ENCODE assay signal across 19 cellular contexts in the genomic region with DNA sequence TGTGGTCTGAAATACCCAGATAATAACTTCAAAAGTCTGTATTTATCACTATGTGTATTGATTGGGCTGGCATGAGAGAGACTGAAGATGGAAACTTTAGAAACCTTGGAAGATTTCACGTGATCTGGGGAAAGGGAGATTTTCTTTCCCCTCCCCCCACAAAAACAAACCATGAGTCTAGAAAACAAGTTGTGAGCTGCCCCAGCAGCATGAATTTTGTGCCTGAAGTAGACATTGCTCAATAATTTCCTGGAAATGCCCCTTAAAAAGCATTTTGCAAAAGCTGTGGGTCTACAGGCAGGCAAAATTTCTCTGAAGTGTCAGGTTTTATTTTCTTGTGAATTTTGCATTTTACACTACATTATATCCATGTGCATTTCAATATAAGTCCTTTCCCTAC.
DNase-seq lines count a peak whose midpoint lies in the region; ATAC-seq and TF ChIP-seq lines count a peak whose summit lies in the region.
"Had no signal": no experiment of that assay in that cellular context is flagged by ENCODE, and none has a peak within 500 bp of the region (broad histone marks: within the 10 kb centered on the region; RNA-seq: fewer than 3 reads in every experiment).

No MANE protein-coding gene starts in this region.

- H3K36me3 ChIP-seq in mammary epithelial cell (ENCODE audit: insufficient read depth, low read length): no peaks in the 10 kb centered on the region
- H3K36me3 ChIP-seq: BLaER1 had no signal

- peaks cover 17% of the 10 kb centered on the region for H3K4me1 ChIP-seq in mammary epithelial cell (ENCODE audit: insufficient read depth, low read length)
- H3K4me1 ChIP-seq: BLaER1, Caco-2 had no signal

- H3K9me3 ChIP-seq in mammary epithelial cell (replicated peaks; ENCODE audit: insufficient read depth, low read length): no peaks in the 10 kb centered on the region
- H3K9me3 ChIP-seq: BLaER1, Caco-2 had no signal

- H3K4me3 ChIP-seq in mammary epithelial cell (replicated peaks in 1 of 3; ENCODE audit: insufficient read depth in 1 of 3, low read depth in 2 of 3, low read length in 3 of 3) (no peak overlapping the region), cardiac fibroblast (replicated peaks in 1 of 2; ENCODE audit: low read depth in 2 of 2, low read length in 2 of 2) (no peak overlapping the region)
- H3K4me3 ChIP-seq: BLaER1 had no signal

- TF ChIP-seq CTCF in mammary epithelial cell (conservative IDR thresholded peaks at IDR 0.05 in 1 of 2, IDR thresholded peaks at IDR 0.05 in 1 of 2; ENCODE audit: extremely low read depth in 1 of 2, insufficient read depth in 1 of 2, low read depth in 1 of 2, low read length in 2 of 2): no peak
- TF ChIP-seq CTCF in MCF 10A (IDR thresholded peaks at IDR 0.05; ENCODE audit: unreplicated experiment): no peak
- no peak for TF ChIP-seq CTCF in cardiac fibroblast (IDR thresholded peaks at IDR 0.05; ENCODE audit: low read depth, low read length)
- no peak for TF ChIP-seq CTCF in progenitor cell of endocrine pancreas (IDR thresholded peaks at IDR 0.05; ENCODE audit: unreplicated experiment)

- 0% methylated on average over 1 of the region's 1 CpG for WGBS in mammary epithelial cell (ENCODE audit: low coverage, missing lambda C conversion rate)

- H3K4me2 ChIP-seq in mammary epithelial cell (ENCODE audit: insufficient read depth, low read depth, low read length): no peak overlapping the region
- H3K4me2 ChIP-seq: BLaER1 had no signal

- H3K79me2 ChIP-seq in mammary epithelial cell (ENCODE audit: insufficient read depth, low read length): no peaks in the 10 kb centered on the region

- no peak overlapping the region for H2AFZ ChIP-seq in mammary epithelial cell (ENCODE audit: low read depth, low read length)

- H3K27ac ChIP-seq in mammary epithelial cell (ENCODE audit: insufficient read depth, low read depth, low read length): no peak overlapping the region
- H3K27ac ChIP-seq: 22Rv1, BLaER1, C4-2B had no signal

- H3K4me3 Mint-ChIP-seq in MCF 10A (ENCODE audit: unreplicated experiment) (no peak overlapping the region), progenitor cell of endocrine pancreas (ENCODE audit: low read depth) (no peak overlapping the region)
- H3K4me3 Mint-ChIP-seq in stimulated activated naive CD8-positive, alpha-beta T cell treated with anti-CD3 and anti-CD28 coated beads, Interleukin-15, amount 100 ng/mL, for 72 hours: no peak overlapping the region
- no peak overlapping the region for H3K4me3 Mint-ChIP-seq in activated naive CD4-positive, alpha-beta T cell treated with anti-CD3 and anti-CD28 coated beads for 36 hours
- H3K4me3 Mint-ChIP-seq: B cell; CD8-positive, alpha-beta T cell had no signal

- H3K4me1 Mint-ChIP-seq in MCF 10A (ENCODE audit: insufficient read depth, unreplicated experiment) (peaks cover 12% of the 10 kb centered on the region), progenitor cell of endocrine pancreas (ENCODE audit: low read depth) (peaks cover 14% of the 10 kb centered on the region)
- no peaks in the 10 kb centered on the region for H3K4me1 Mint-ChIP-seq in stimulated activated naive CD8-positive, alpha-beta T cell treated with anti-CD3 and anti-CD28 coated beads, Interleukin-15, amount 100 ng/mL, for 72 hours
- no peaks in the 10 kb centered on the region for H3K4me1 Mint-ChIP-seq in activated naive CD4-positive, alpha-beta T cell treated with anti-CD3 and anti-CD28 coated beads for 36 hours (ENCODE audit: low read depth)
- H3K4me1 Mint-ChIP-seq: B cell; CD4-positive, CD25-positive, alpha-beta regulatory T cell had no signal

- intact Hi-C loops in mammary epithelial cell (cut with micrococcal nuclease): no loop called here
- intact Hi-C loops in MCF 10A (cut with micrococcal nuclease): no loop called here
- intact Hi-C loops in activated naive CD4-positive, alpha-beta T cell treated with anti-CD3 and anti-CD28 coated beads for 36 hours (cut with micrococcal nuclease): no loop called here

- dilution Hi-C loops in mammary epithelial cell (cut with HindIII; ENCODE audit: low sequenced_read_pairs): no loop called here

- POLR2A ChIA-PET in MCF 10A (lab: Yijun Ruan, JAX): interaction anchor here (1.5 kb wide), 1 partner anchor 12 kb away, joined by 3 read pairs; no protein-coding TSS in a partner anchor

- no peak overlapping the region for H3K27ac Mint-ChIP-seq in MCF 10A (ENCODE audit: low read depth, unreplicated experiment)
- peak overlapping the region; percentile 63 for H3K27ac Mint-ChIP-seq in progenitor cell of endocrine pancreas
- H3K27ac Mint-ChIP-seq in stimulated activated naive CD8-positive, alpha-beta T cell treated with anti-CD3 and anti-CD28 coated beads, Interleukin-15, amount 100 ng/mL, for 72 hours: no peak overlapping the region
- no peak overlapping the region for H3K27ac Mint-ChIP-seq in activated naive CD4-positive, alpha-beta T cell treated with anti-CD3 and anti-CD28 coated beads for 36 hours
- H3K27ac Mint-ChIP-seq: B cell; CD4-positive, CD25-positive, alpha-beta regulatory T cell; CD8-positive, alpha-beta T cell had no signal

- DNase-seq in mammary epithelial cell (peak; percentile 14), MCF 10A (ENCODE audit: unreplicated experiment) (no peak), OCI-M1 (lab: John Stamatoyannopoulos, UW) (peak; percentile 46), cardiac fibroblast (ENCODE audit: low read depth in 2 of 2) (peak; percentile 12 to 55), progenitor cell of endocrine pancreas (ENCODE audit: low spot score, unreplicated experiment) (no peak)
- DNase-seq in stimulated activated naive CD8-positive, alpha-beta T cell treated with anti-CD3 and anti-CD28 coated beads, Interleukin-15, amount 100 ng/mL, for 72 hours: no peak
- DNase-seq in activated naive CD4-positive, alpha-beta T cell treated with anti-CD3 and anti-CD28 coated beads for 36 hours: no peak
- DNase-seq: Caco-2; CD4-positive, CD25-positive, alpha-beta regulatory T cell; CD8-positive, alpha-beta T cell; DMS153; DND-41; H7; HCEC 1CT had no signal

- no peaks in the 10 kb centered on the region for H3K27me3 Mint-ChIP-seq in MCF 10A (ENCODE audit: insufficient read depth, unreplicated experiment)
- H3K27me3 Mint-ChIP-seq in progenitor cell of endocrine pancreas: no peaks in the 10 kb centered on the region
- H3K27me3 Mint-ChIP-seq in stimulated activated naive CD8-positive, alpha-beta T cell treated with anti-CD3 and anti-CD28 coated beads, Interleukin-15, amount 100 ng/mL, for 72 hours: peaks cover 6% of the 10 kb centered on the region
- peaks cover 6% of the 10 kb centered on the region for H3K27me3 Mint-ChIP-seq in activated naive CD4-positive, alpha-beta T cell treated with anti-CD3 and anti-CD28 coated beads for 36 hours (ENCODE audit: low read depth)
- H3K27me3 Mint-ChIP-seq: B cell; CD4-positive, CD25-positive, alpha-beta regulatory T cell had no signal

- CTCF ChIA-PET in mammary epithelial cell (lab: Charles Lee; ENCODE audit: low non-redundant PET) (no interaction called here), MCF 10A (lab: Yijun Ruan, JAX) (no interaction called here)
- CTCF ChIA-PET in activated naive CD4-positive, alpha-beta T cell treated with anti-CD3 and anti-CD28 coated beads for 36 hours (lab: Charles Lee): no interaction called here

- no peaks in the 10 kb centered on the region for H3K9me3 Mint-ChIP-seq in MCF 10A (ENCODE audit: unreplicated experiment)
- H3K9me3 Mint-ChIP-seq in progenitor cell of endocrine pancreas (ENCODE audit: low read depth): no peaks in the 10 kb centered on the region
- peaks cover 5 to 6% of the 10 kb centered on the region in 2 donors for H3K9me3 Mint-ChIP-seq in stimulated activated naive CD8-positive, alpha-beta T cell treated with anti-CD3 and anti-CD28 coated beads, Interleukin-15, amount 100 ng/mL, for 72 hours
- no peaks in the 10 kb centered on the region for H3K9me3 Mint-ChIP-seq in activated naive CD4-positive, alpha-beta T cell treated with anti-CD3 and anti-CD28 coated beads for 36 hours
- H3K9me3 Mint-ChIP-seq: CD8-positive, alpha-beta T cell had no signal

- in situ Hi-C loops in mammary epithelial cell (cut with MboI; ENCODE audit: low sequenced_read_pairs in 2 of 2): loop anchor here in 1 of 2 donors (25.0 kb wide), 1 partner anchor 338 kb away; no protein-coding TSS in a partner anchor

- H4K20me1 ChIP-seq in mammary epithelial cell (ENCODE audit: insufficient read depth, low read length): no peaks in the 10 kb centered on the region
- H4K20me1 ChIP-seq: BLaER1 had no signal

- H3K36me3 Mint-ChIP-seq in MCF 10A (ENCODE audit: insufficient read depth, unreplicated experiment) (no peaks in the 10 kb centered on the region), progenitor cell of endocrine pancreas (ENCODE audit: insufficient read depth) (no peaks in the 10 kb centered on the region)
- H3K36me3 Mint-ChIP-seq in activated naive CD4-positive, alpha-beta T cell treated with anti-CD3 and anti-CD28 coated beads for 36 hours (ENCODE audit: low read depth): no peaks in the 10 kb centered on the region
- H3K36me3 Mint-ChIP-seq: CD4-positive, CD25-positive, alpha-beta regulatory T cell; CD8-positive, alpha-beta T cell had no signal

- H3K27me3 ChIP-seq in mammary epithelial cell (ENCODE audit: insufficient read depth, low read length): no peaks in the 10 kb centered on the region
- H3K27me3 ChIP-seq: BLaER1 had no signal

- no peak overlapping the region for H3K9ac ChIP-seq in mammary epithelial cell (ENCODE audit: insufficient read depth, low read length)
- H3K9ac ChIP-seq: BLaER1 had no signal

- BruUV-seq in mammary epithelial cell (replicated peaks; lab: Mats Ljungman, UMichigan): no TSS peak
- no TSS peak for BruUV-seq in MCF 10A (replicated peaks; lab: Mats Ljungman, UMichigan)

- ATAC-seq in GM21360 (IDR thresholded peaks at IDR 0.05; ENCODE audit: unreplicated experiment): no peak
- ATAC-seq in stimulated activated naive CD8-positive, alpha-beta T cell treated with anti-CD3 and anti-CD28 coated beads, Interleukin-15, amount 100 ng/mL, for 72 hours: no peak
- ATAC-seq: CD8-positive, alpha-beta T cell had no signal

Comparison
In these comparisons a context has a peak if more than half of its experiments do, and no peak if none do; other contexts are left out.
1. DNase-seq: peak in mammary epithelial cell (single experiment), OCI-M1 (single experiment) and cardiac fibroblast (2 of 2); none in MCF 10A (single experiment), progenitor cell of endocrine pancreas (single experiment), stimulated activated naive CD8-positive, alpha-beta T cell treated with anti-CD3 and anti-CD28 coated beads, Interleukin-15, amount 100 ng/mL, for 72 hours (0 of 2) and activated naive CD4-positive, alpha-beta T cell treated with anti-CD3 and anti-CD28 coated beads for 36 hours (single experiment).